8 cellular contexts compared by ENCODE assay signal in genomic region chr3:12954891-12955650, GRCh38.
DNase-seq lines count a peak whose midpoint lies in the region; ATAC-seq and TF ChIP-seq lines count a peak whose summit lies in the region.

No MANE protein-coding gene starts in this region.

- 11 to 33% (median 30%) methylated on average over 1 to 14 of the region's 14 CpGs for WGBS in adrenal gland, 4 donors
- 75% methylated on average over 14 of the region's 14 CpGs for WGBS in hepatocyte (ENCODE audit: low lambda C conversion rate, missing lambda C conversion rate)

- POLR2A ChIA-PET in activated CD4-positive, alpha-beta memory T cell treated with anti-CD3 and anti-CD28 coated beads for 36 hours (lab: Charles Lee): no interaction called here
- POLR2A ChIA-PET in activated CD4-positive, alpha-beta memory T cell treated with anti-CD3 and anti-CD28 coated beads, Interleukin-2, amount 10 ng/mL, durations not matched to agents 7 days and 5 days (lab: Charles Lee): no interaction called here

- CTCF ChIA-PET in activated CD4-positive, alpha-beta memory T cell treated with anti-CD3 and anti-CD28 coated beads for 36 hours (lab: Charles Lee): interaction anchor here (1.3 kb wide), 1 partner anchor 40 kb away, joined by 5 read pairs; no protein-coding TSS in a partner anchor
- CTCF ChIA-PET in activated CD4-positive, alpha-beta memory T cell treated with anti-CD3 and anti-CD28 coated beads, Interleukin-2, amount 10 ng/mL, durations not matched to agents 7 days and 5 days (lab: Charles Lee): no interaction called here

- H2AFZ ChIP-seq in Loucy (ENCODE audit: low read length) (no peak overlapping the region), hepatocyte (no peak overlapping the region)

- H3K4me1 Mint-ChIP-seq in activated CD4-positive, alpha-beta memory T cell treated with anti-CD3 and anti-CD28 coated beads for 36 hours (ENCODE audit: low read depth): peaks cover 66% of the 10 kb centered on the region
- H3K4me1 Mint-ChIP-seq in activated CD4-positive, alpha-beta memory T cell treated with anti-CD3 and anti-CD28 coated beads, Interleukin-2, amount 10 ng/mL, durations not matched to agents 7 days and 5 days: peaks cover 26% of the 10 kb centered on the region

- H3K36me3 Mint-ChIP-seq in activated CD4-positive, alpha-beta memory T cell treated with anti-CD3 and anti-CD28 coated beads for 36 hours: no peaks in the 10 kb centered on the region
- H3K36me3 Mint-ChIP-seq in activated CD4-positive, alpha-beta memory T cell treated with anti-CD3 and anti-CD28 coated beads, Interleukin-2, amount 10 ng/mL, durations not matched to agents 7 days and 5 days (ENCODE audit: low read depth): peaks cover 7% of the 10 kb centered on the region

- H3K27ac ChIP-seq in adrenal gland (peak overlapping the region in 4 of 5 donors; percentile 30 to 73 (median 59)), hepatocyte (peak overlapping the region; percentile 46)

- H3K9me2 ChIP-seq in Loucy (replicated peaks; ENCODE audit: low read depth, low read length) (no peaks in the 10 kb centered on the region), hepatocyte (replicated peaks; ENCODE audit: insufficient read depth) (no peaks in the 10 kb centered on the region)

- intact Hi-C loops in activated CD4-positive, alpha-beta memory T cell treated with anti-CD3 and anti-CD28 coated beads for 36 hours (cut with micrococcal nuclease): no loop called here
- intact Hi-C loops in adrenal gland (cut with DNase I): no loop called here

- no peak overlapping the region for H3K4me3 Mint-ChIP-seq in activated CD4-positive, alpha-beta memory T cell treated with anti-CD3 and anti-CD28 coated beads for 36 hours
- H3K4me3 Mint-ChIP-seq in activated CD4-positive, alpha-beta memory T cell treated with anti-CD3 and anti-CD28 coated beads, Interleukin-2, amount 10 ng/mL, durations not matched to agents 7 days and 5 days: no peak overlapping the region

- no peak for ATAC-seq in HG03520 (IDR thresholded peaks at IDR 0.05; ENCODE audit: unreplicated experiment)

- H4K20me1 ChIP-seq in Loucy (ENCODE audit: insufficient read depth, low read length, poor library complexity, severe bottlenecking): peaks cover 27% of the 10 kb centered on the region
- H4K20me1 ChIP-seq in hepatocyte (ENCODE audit: insufficient read depth, poor library complexity, severe bottlenecking): peaks cover 48% of the 10 kb centered on the region

- H3K27me3 Mint-ChIP-seq in activated CD4-positive, alpha-beta memory T cell treated with anti-CD3 and anti-CD28 coated beads for 36 hours: no peaks in the 10 kb centered on the region
- H3K27me3 Mint-ChIP-seq in activated CD4-positive, alpha-beta memory T cell treated with anti-CD3 and anti-CD28 coated beads, Interleukin-2, amount 10 ng/mL, durations not matched to agents 7 days and 5 days: no peaks in the 10 kb centered on the region

- no peaks in the 10 kb centered on the region for H3K9me3 ChIP-seq in Loucy (ENCODE audit: insufficient read depth, low read depth, low read length)
- no peaks in the 10 kb centered on the region for H3K9me3 ChIP-seq in adrenal gland (replicated peaks in 1 of 3)
- no peaks in the 10 kb centered on the region for H3K9me3 ChIP-seq in hepatocyte (ENCODE audit: low read depth)

- H3K4me2 ChIP-seq in Loucy (ENCODE audit: low read depth, low read length, poor library complexity, severe bottlenecking) (peak overlapping the region; percentile 77), hepatocyte (peak overlapping the region; percentile 29)

- DNase-seq in activated CD4-positive, alpha-beta memory T cell treated with anti-CD3 and anti-CD28 coated beads for 36 hours: peak; percentile 28
- DNase-seq in activated CD4-positive, alpha-beta memory T cell treated with anti-CD3 and anti-CD28 coated beads, Interleukin-2, amount 10 ng/mL, durations not matched to agents 7 days and 5 days: no peak
- DNase-seq in adrenal gland (peak; percentile 68 to 86 (median 84)), hepatocyte (ENCODE audit: low spot score) (peak; percentile 49), NCI-H510A treated with DMSO at 0.1 percent for 48 hours (lab: John Stamatoyannopoulos, UW) (no peak)
- DNase-seq in stimulated activated CD4-positive, alpha-beta T cell treated with anti-CD3 and anti-CD28 coated beads, Interleukin-4, amount 100 ng/mL, for 48 hours (ENCODE audit: low read depth in 2 of 2): peak; percentile 10 to 15

- TF ChIP-seq POLR2A in adrenal gland (IDR thresholded peaks at IDR 0.05): peak in 1 of 2 donors; percentile 10

- H3K9me3 Mint-ChIP-seq in activated CD4-positive, alpha-beta memory T cell treated with anti-CD3 and anti-CD28 coated beads for 36 hours: no peaks in the 10 kb centered on the region
- no peaks in the 10 kb centered on the region for H3K9me3 Mint-ChIP-seq in activated CD4-positive, alpha-beta memory T cell treated with anti-CD3 and anti-CD28 coated beads, Interleukin-2, amount 10 ng/mL, durations not matched to agents 7 days and 5 days

- H3K27me3 ChIP-seq in Loucy (ENCODE audit: insufficient read depth, low read length, poor library complexity, severe bottlenecking) (no peaks in the 10 kb centered on the region), adrenal gland (no peaks in the 10 kb centered on the region), hepatocyte (no peaks in the 10 kb centered on the region)

- H3K36me3 ChIP-seq in Loucy (ENCODE audit: insufficient read depth, low read length): peaks cover 5% of the 10 kb centered on the region; the same call in 1 of the 2 replicates
- no peaks in the 10 kb centered on the region for H3K36me3 ChIP-seq in adrenal gland (replicated peaks in 1 of 2)
- no peaks in the 10 kb centered on the region for H3K36me3 ChIP-seq in hepatocyte (replicated peaks; ENCODE audit: insufficient read depth, low read depth)

- peak overlapping the region; percentile 33 for H3K27ac Mint-ChIP-seq in activated CD4-positive, alpha-beta memory T cell treated with anti-CD3 and anti-CD28 coated beads for 36 hours
- H3K27ac Mint-ChIP-seq in activated CD4-positive, alpha-beta memory T cell treated with anti-CD3 and anti-CD28 coated beads, Interleukin-2, amount 10 ng/mL, durations not matched to agents 7 days and 5 days: no peak overlapping the region

- peaks cover 74% of the 10 kb centered on the region for H3K4me1 ChIP-seq in Loucy (ENCODE audit: insufficient read depth, low read length, poor library complexity, severe bottlenecking)
- H3K4me1 ChIP-seq in adrenal gland (replicated peaks in 1 of 2): peaks cover 34 to 64% of the 10 kb centered on the region in 2 donors
- H3K4me1 ChIP-seq in hepatocyte (ENCODE audit: insufficient read depth): peaks cover 23% of the 10 kb centered on the region

- H3K79me2 ChIP-seq in Loucy (ENCODE audit: insufficient read depth, low read length) (peaks cover 97% of the 10 kb centered on the region), hepatocyte (peaks cover 92% of the 10 kb centered on the region)

- peak overlapping the region; percentile 64 for H3K9ac ChIP-seq in Loucy (ENCODE audit: low read depth, low read length, poor library complexity, severe bottlenecking)

- no peaks in the 10 kb centered on the region for H3F3A ChIP-seq in Loucy (ENCODE audit: low read depth)

- H3K4me3 ChIP-seq in Loucy (ENCODE audit: low read length, poor library complexity, severe bottlenecking) (peak overlapping the region; percentile 52), adrenal gland (no peak overlapping the region), hepatocyte (no peak overlapping the region)

- TF ChIP-seq CTCF in Loucy (conservative IDR thresholded peaks at IDR 0.05; ENCODE audit: low read length) (0 out of 2 replicates have a peak, but pooled peaks have one; percentile 15), adrenal gland (IDR thresholded peaks at IDR 0.05) (peak in 2 of 6 experiments; percentile 20 to 22), hepatocyte (IDR thresholded peaks at IDR 0.05; ENCODE audit: poor library complexity) (no peak)

Comparison
In these comparisons a context has a peak if more than half of its experiments do, and no peak if none do; other contexts are left out.
1. DNase-seq: peak in activated CD4-positive, alpha-beta memory T cell treated with anti-CD3 and anti-CD28 coated beads for 36 hours (single experiment), adrenal gland (7 of 7), hepatocyte (single experiment) and stimulated activated CD4-positive, alpha-beta T cell treated with anti-CD3 and anti-CD28 coated beads, Interleukin-4, amount 100 ng/mL, for 48 hours (2 of 2); none in activated CD4-positive, alpha-beta memory T cell treated with anti-CD3 and anti-CD28 coated beads, Interleukin-2, amount 10 ng/mL, durations not matched to agents 7 days and 5 days (single experiment) and NCI-H510A treated with DMSO at 0.1 percent for 48 hours (single experiment).